In genomic region chr5:106417163-106417562, GRCh38 we compare ENCODE assay signal across 17 cellular contexts.
DNase-seq lines count a peak whose midpoint lies in the region; ATAC-seq, FAIRE-seq and TF ChIP-seq lines count a peak whose summit lies in the region.
"Had no signal": no experiment of that assay in that cellular context is flagged by ENCODE, and none has a peak within 500 bp of the region (broad histone marks: within the 10 kb centered on the region; RNA-seq: fewer than 3 reads in every experiment).

No MANE protein-coding gene starts in this region.

- H3K9ac ChIP-seq in H1 (replicated peaks in 1 of 4; ENCODE audit: extremely low read depth in 1 of 4, low read depth in 3 of 4, low read length in 3 of 4) (no peak overlapping the region), mesenchymal stem cell (ENCODE audit: low read length) (no peak overlapping the region)
- H3K9ac ChIP-seq: BLaER1 treated with 17β-estradiol and CSF1 and Interleukin-3, amounts not matched to agents 10 nM and 100 nM had no signal

- POLR2A ChIA-PET in H1 (lab: Charles Lee; ENCODE audit: partially characterized antibody), result no interaction called here
- POLR2A ChIA-PET in activated CD8-positive, alpha-beta T cell treated with anti-CD3 and anti-CD28 coated beads for 36 hours (lab: Charles Lee), result interaction anchor here (0.7 kb wide), 1 partner anchor 9 kb away, joined by 3 read pairs; no protein-coding TSS in a partner anchor

- no peak overlapping the region for H2BK20ac ChIP-seq in H1 (ENCODE audit: low read length)

- no peaks in the 10 kb centered on the region for H3K9me2 ChIP-seq in GM23338 (ENCODE audit: insufficient read depth)

- no peaks in the 10 kb centered on the region for H3K79me1 ChIP-seq in H1 (ENCODE audit: low read depth, low read length)
- no peaks in the 10 kb centered on the region for H3K79me1 ChIP-seq in mesenchymal stem cell (replicated peaks; ENCODE audit: low read length, poor library complexity, severe bottlenecking)

- no peak overlapping the region for H2AFZ ChIP-seq in GM23338
- H2AFZ ChIP-seq in H1 (ENCODE audit: low read length), result no peak overlapping the region
- no peak overlapping the region for H2AFZ ChIP-seq in mesenchymal stem cell (ENCODE audit: low read depth, low read length)

- no peak overlapping the region for H3K27ac ChIP-seq in GM23338 (ENCODE audit: low read depth)
- H3K27ac ChIP-seq in H1 (ENCODE audit: low read depth, low read length), result no peak overlapping the region
- H3K27ac ChIP-seq in mesenchymal stem cell (ENCODE audit: low read length, poor library complexity, severe bottlenecking), result no peak overlapping the region
- H3K27ac ChIP-seq: BLaER1 treated with 17β-estradiol and CSF1 and Interleukin-3, amounts not matched to agents 10 nM and 100 nM had no signal

- H3K14ac ChIP-seq in H1 (ENCODE audit: insufficient read length) (no peak overlapping the region), mesenchymal stem cell (ENCODE audit: low read length in 2 of 2) (no peak overlapping the region)

- TF ChIP-seq POLR2A in H1 (IDR thresholded peaks at IDR 0.05; ENCODE audit: control extremely low read depth in 1 of 2, low read depth in 2 of 2, low read length in 2 of 2), result no peak

- intact Hi-C loops in activated CD8-positive, alpha-beta T cell treated with anti-CD3 and anti-CD28 coated beads for 36 hours (cut with micrococcal nuclease), result no loop called here

- H2BK5ac ChIP-seq in H1 (ENCODE audit: low read depth, low read length), result no peak overlapping the region
- H2BK5ac ChIP-seq in mesenchymal stem cell (ENCODE audit: low read depth, low read length, poor library complexity, severe bottlenecking), result no peak overlapping the region

- no peaks in the 10 kb centered on the region for H3K23me2 ChIP-seq in H1 (ENCODE audit: low read depth, low read length)

- no peak overlapping the region for H3K18ac ChIP-seq in H1 (ENCODE audit: extremely low read depth, low read length)
- no peak overlapping the region for H3K18ac ChIP-seq in mesenchymal stem cell (ENCODE audit: low read depth in 1 of 2, low read length in 2 of 2)

- H4K91ac ChIP-seq in H1 (replicated peaks; ENCODE audit: insufficient read length, low read length) (no peak overlapping the region), mesenchymal stem cell (ENCODE audit: low read length) (no peak overlapping the region)

- H3K4me1 ChIP-seq in GM23338 (ENCODE audit: insufficient read depth) (no peaks in the 10 kb centered on the region), H1 (replicated peaks in 1 of 4; ENCODE audit: control insufficient read depth in 3 of 4, insufficient read depth in 4 of 4, low read length in 3 of 4) (no peaks in the 10 kb centered on the region), mesenchymal stem cell (ENCODE audit: control insufficient read depth, insufficient read depth, low read depth, low read length) (peaks cover 2% of the 10 kb centered on the region)
- H3K4me1 ChIP-seq: BLaER1 treated with 17β-estradiol and CSF1 and Interleukin-3, amounts not matched to agents 10 nM and 100 nM had no signal

- H3K23ac ChIP-seq in H1 (ENCODE audit: insufficient read length), result no peak overlapping the region
- no peak overlapping the region for H3K23ac ChIP-seq in mesenchymal stem cell (ENCODE audit: low read length in 2 of 2)

- ATAC-seq in GM23338, result peak; percentile 55; the same call in 2 of the 3 replicates
- no peak for ATAC-seq in activated CD8-positive, alpha-beta T cell treated with anti-CD3 and anti-CD28 coated beads for 36 hours
- ATAC-seq: CD8-positive, alpha-beta T cell; GM12878; HCT116 had no signal

- H4K5ac ChIP-seq in H1 (ENCODE audit: insufficient read length, low read depth, low read length), result no peak overlapping the region

- no peaks in the 10 kb centered on the region for H3K36me3 Mint-ChIP-seq in GM23338 (ENCODE audit: low read depth)
- H3K36me3 Mint-ChIP-seq in activated naive CD4-positive, alpha-beta T cell treated with anti-CD3 and anti-CD28 coated beads, Interleukin-2, amount 10 ng/mL, durations not matched to agents 7 days and 5 days, result no peaks in the 10 kb centered on the region
- H3K36me3 Mint-ChIP-seq in activated CD8-positive, alpha-beta T cell treated with anti-CD3 and anti-CD28 coated beads for 36 hours (ENCODE audit: low read depth), result no peaks in the 10 kb centered on the region
- H3K36me3 Mint-ChIP-seq: CD8-positive, alpha-beta T cell; IgD-negative memory B cell had no signal

- H3K79me2 ChIP-seq in GM23338 (replicated peaks; ENCODE audit: insufficient read depth) (no peaks in the 10 kb centered on the region), H1 (ENCODE audit: control insufficient read depth in 1 of 2, insufficient read depth in 2 of 2, low read length in 2 of 2) (no peaks in the 10 kb centered on the region)

- H4K8ac ChIP-seq in H1 (ENCODE audit: extremely low read depth, insufficient read depth, low read length) (no peak overlapping the region), mesenchymal stem cell (ENCODE audit: low read length) (no peak overlapping the region)

- no peaks in the 10 kb centered on the region for H3F3A ChIP-seq in GM23338 (replicated peaks; ENCODE audit: low read depth)

- DNase-seq in GM23338 (ENCODE audit: low spot score) (no peak), H1 (ENCODE audit: low read depth in 1 of 2, low spot score in 2 of 2) (no peak), mesenchymal stem cell (no peak)
- no peak for DNase-seq in activated naive CD4-positive, alpha-beta T cell treated with anti-CD3 and anti-CD28 coated beads, Interleukin-2, amount 10 ng/mL, durations not matched to agents 7 days and 5 days
- DNase-seq in stimulated activated CD4-positive, alpha-beta T cell treated with anti-CD3 and anti-CD28 coated beads, Interleukin-4, amount 100 ng/mL, for 1 hour, result no peak
- no peak for DNase-seq in activated CD8-positive, alpha-beta T cell treated with anti-CD3 and anti-CD28 coated beads for 36 hours
- DNase-seq: Calu3; CD8-positive, alpha-beta T cell; DMS79 treated with DMSO at 0.1 percent for 48 hours; HFFc6 had no signal

- H2AK5ac ChIP-seq in H1 (ENCODE audit: low read depth, low read length) (no peak overlapping the region), mesenchymal stem cell (ENCODE audit: low read length, severe bottlenecking) (peak overlapping the region; percentile 69)

- H3K4me3 Mint-ChIP-seq in GM23338, result no peak overlapping the region
- H3K4me3 Mint-ChIP-seq in activated naive CD4-positive, alpha-beta T cell treated with anti-CD3 and anti-CD28 coated beads, Interleukin-2, amount 10 ng/mL, durations not matched to agents 7 days and 5 days, result no peak overlapping the region
- no peak overlapping the region for H3K4me3 Mint-ChIP-seq in activated CD8-positive, alpha-beta T cell treated with anti-CD3 and anti-CD28 coated beads for 36 hours
- H3K4me3 Mint-ChIP-seq: B cell; CD8-positive, alpha-beta T cell; HFFc6; IgD-negative memory B cell had no signal

- TF ChIP-seq RAD21 in H1 (IDR thresholded peaks at IDR 0.05 in 1 of 2, conservative IDR thresholded peaks at IDR 0.05 in 1 of 2; ENCODE audit: low read depth in 2 of 2, low read length in 2 of 2), result no peak

- no peak overlapping the region for H3K27ac Mint-ChIP-seq in GM23338
- H3K27ac Mint-ChIP-seq in activated naive CD4-positive, alpha-beta T cell treated with anti-CD3 and anti-CD28 coated beads, Interleukin-2, amount 10 ng/mL, durations not matched to agents 7 days and 5 days, result no peak overlapping the region
- H3K27ac Mint-ChIP-seq in activated CD8-positive, alpha-beta T cell treated with anti-CD3 and anti-CD28 coated beads for 36 hours, result no peak overlapping the region
- H3K27ac Mint-ChIP-seq: B cell; CD8-positive, alpha-beta T cell; HFFc6; IgD-negative memory B cell had no signal

- H3K4me3 ChIP-seq in GM23338 (no peak overlapping the region), H1 (ENCODE audit: extremely low read depth in 1 of 4, insufficient read depth in 2 of 4, low read depth in 3 of 4, low read length in 4 of 4) (no peak overlapping the region), mesenchymal stem cell (ENCODE audit: insufficient read depth in 1 of 2, low read depth in 1 of 2, low read length in 2 of 2) (no peak overlapping the region)
- H3K4me3 ChIP-seq: BLaER1 treated with 17β-estradiol and CSF1 and Interleukin-3, amounts not matched to agents 10 nM and 100 nM; GM12878 had no signal

- no peak for TF ChIP-seq EP300 in H1 (IDR thresholded peaks at IDR 0.05; ENCODE audit: borderline replicate concordance in 1 of 2, low read depth in 2 of 2, low read length in 2 of 2)

- H3K27me3 Mint-ChIP-seq in GM23338 (ENCODE audit: insufficient read depth, low read depth, poor library complexity), result no peaks in the 10 kb centered on the region
- no peaks in the 10 kb centered on the region for H3K27me3 Mint-ChIP-seq in activated naive CD4-positive, alpha-beta T cell treated with anti-CD3 and anti-CD28 coated beads, Interleukin-2, amount 10 ng/mL, durations not matched to agents 7 days and 5 days
- no peaks in the 10 kb centered on the region for H3K27me3 Mint-ChIP-seq in activated CD8-positive, alpha-beta T cell treated with anti-CD3 and anti-CD28 coated beads for 36 hours
- H3K27me3 Mint-ChIP-seq: B cell, IgD-negative memory B cell had no signal

- TF ChIP-seq CTCF in GM23338 (conservative IDR thresholded peaks at IDR 0.05; ENCODE audit: low read depth in 2 of 2) (no peak), H1 (IDR thresholded peaks at IDR 0.05; ENCODE audit: control extremely low read depth in 1 of 3, insufficient read depth in 1 of 3, low read depth in 1 of 3, low read length in 3 of 3) (no peak)
- TF ChIP-seq CTCF in activated CD8-positive, alpha-beta T cell treated with anti-CD3 and anti-CD28 coated beads for 36 hours (IDR thresholded peaks at IDR 0.05), result no peak

- no peak for FAIRE-seq in H1 (lab: Jason Lieb, UNC)
- FAIRE-seq: GM12878, H54, HTR-8/SVneo had no signal

- H3K36me3 ChIP-seq in GM23338 (ENCODE audit: insufficient read depth) (no peaks in the 10 kb centered on the region), H1 (ENCODE audit: control insufficient read depth in 2 of 4, insufficient read depth in 4 of 4, low read length in 3 of 4) (no peaks in the 10 kb centered on the region), mesenchymal stem cell (ENCODE audit: control insufficient read depth in 1 of 2, insufficient read depth in 2 of 2, low read depth in 1 of 2, low read length in 2 of 2) (no peaks in the 10 kb centered on the region)
- H3K36me3 ChIP-seq: BLaER1 treated with 17β-estradiol and CSF1 and Interleukin-3, amounts not matched to agents 10 nM and 100 nM had no signal

- no peak overlapping the region for H3K4me2 ChIP-seq in GM23338
- no peak overlapping the region for H3K4me2 ChIP-seq in H1 (ENCODE audit: insufficient read depth in 1 of 2, low read depth in 2 of 2, low read length in 2 of 2)
- no peak overlapping the region for H3K4me2 ChIP-seq in mesenchymal stem cell (ENCODE audit: low read length, poor library complexity, severe bottlenecking)
- H3K4me2 ChIP-seq: BLaER1 treated with 17β-estradiol and CSF1 and Interleukin-3, amounts not matched to agents 10 nM and 100 nM had no signal

- no peak overlapping the region for H3K4ac ChIP-seq in H1 (replicated peaks; ENCODE audit: insufficient read length, low read depth, low read length)
- H3K4ac ChIP-seq in mesenchymal stem cell (ENCODE audit: low read depth in 1 of 2, low read length in 2 of 2), result no peak overlapping the region

- no peaks in the 10 kb centered on the region for H3K9me3 ChIP-seq in H1 (ENCODE audit: insufficient read depth in 2 of 2, low read depth in 1 of 2, low read length in 1 of 2)
- no peaks in the 10 kb centered on the region for H3K9me3 ChIP-seq in mesenchymal stem cell (ENCODE audit: control insufficient read depth, low read length)
- H3K9me3 ChIP-seq: BLaER1 treated with 17β-estradiol and CSF1 and Interleukin-3, amounts not matched to agents 10 nM and 100 nM had no signal

- H2BK12ac ChIP-seq in H1 (ENCODE audit: low read depth, low read length), result peak overlapping the region; percentile 1; the same call in 1 of the 2 replicates
- H2BK12ac ChIP-seq in mesenchymal stem cell (ENCODE audit: low read length in 2 of 2), result no peak overlapping the region

- H2BK120ac ChIP-seq in H1 (replicated peaks; ENCODE audit: low read depth, low read length), result no peak overlapping the region
- no peak overlapping the region for H2BK120ac ChIP-seq in mesenchymal stem cell (ENCODE audit: low read depth, low read length)

- H3K27me3 ChIP-seq in GM23338 (ENCODE audit: insufficient read depth) (no peaks in the 10 kb centered on the region), H1 (replicated peaks in 1 of 4; ENCODE audit: control insufficient read depth in 3 of 4, extremely low read depth in 1 of 4, insufficient read depth in 3 of 4, low read length in 3 of 4) (no peaks in the 10 kb centered on the region), mesenchymal stem cell (ENCODE audit: control insufficient read depth in 1 of 2, insufficient read depth in 1 of 2, low read length in 2 of 2) (no peaks in the 10 kb centered on the region)
- H3K27me3 ChIP-seq: BLaER1 treated with 17β-estradiol and CSF1 and Interleukin-3, amounts not matched to agents 10 nM and 100 nM had no signal

- H3K9me3 Mint-ChIP-seq in GM23338, result no peaks in the 10 kb centered on the region
- peaks cover 4% of the 10 kb centered on the region for H3K9me3 Mint-ChIP-seq in activated naive CD4-positive, alpha-beta T cell treated with anti-CD3 and anti-CD28 coated beads, Interleukin-2, amount 10 ng/mL, durations not matched to agents 7 days and 5 days
- peaks cover 6% of the 10 kb centered on the region for H3K9me3 Mint-ChIP-seq in activated CD8-positive, alpha-beta T cell treated with anti-CD3 and anti-CD28 coated beads for 36 hours

- WGBS in H1 (ENCODE audit: extremely low coverage in 1 of 2, insufficient coverage in 1 of 2, insufficient read length in 1 of 2, insufficient replicate concordance in 2 of 2, low coverage in 1 of 2, low lambda C conversion rate in 2 of 2, missing lambda C conversion rate in 1 of 2), 2 experiments, result 98% methylated on average over 8 of the region's 22 CpGs; no CpG with 5 or more reads in 1 of the 2 experiments
- over 99% methylated on average over 10 of the region's 22 CpGs for WGBS in mesenchymal stem cell

- no peaks in the 10 kb centered on the region for H3K4me1 Mint-ChIP-seq in GM23338
- H3K4me1 Mint-ChIP-seq in activated naive CD4-positive, alpha-beta T cell treated with anti-CD3 and anti-CD28 coated beads, Interleukin-2, amount 10 ng/mL, durations not matched to agents 7 days and 5 days, result no peaks in the 10 kb centered on the region
- H3K4me1 Mint-ChIP-seq in activated CD8-positive, alpha-beta T cell treated with anti-CD3 and anti-CD28 coated beads for 36 hours (ENCODE audit: low read depth), result no peaks in the 10 kb centered on the region
- H3K4me1 Mint-ChIP-seq: B cell, IgD-negative memory B cell had no signal

- H2BK15ac ChIP-seq in H1 (ENCODE audit: low read length) (no peak overlapping the region), mesenchymal stem cell (ENCODE audit: low read depth, poor library complexity, severe bottlenecking) (no peak overlapping the region)

- CTCF ChIA-PET in H1 (lab: Charles Lee; ENCODE audit: partially characterized antibody), result interaction anchor here (2.0 kb wide), 1 partner anchor 38 kb away, joined by 7 read pairs; no protein-coding TSS in a partner anchor
- CTCF ChIA-PET in activated naive CD4-positive, alpha-beta T cell treated with anti-CD3 and anti-CD28 coated beads, Interleukin-2, amount 10 ng/mL, durations not matched to agents 7 days and 5 days (lab: Charles Lee), result no interaction called here
- CTCF ChIA-PET in activated CD8-positive, alpha-beta T cell treated with anti-CD3 and anti-CD28 coated beads for 36 hours (lab: Charles Lee), result no interaction called here

- no peak overlapping the region for H3K56ac ChIP-seq in H1 (replicated peaks; ENCODE audit: insufficient read length, low read depth, low read length)

- H4K20me1 ChIP-seq in GM23338 (replicated peaks; ENCODE audit: insufficient read depth), result no peaks in the 10 kb centered on the region
- no peaks in the 10 kb centered on the region for H4K20me1 ChIP-seq in H1 (replicated peaks in 1 of 2; ENCODE audit: control insufficient read depth in 1 of 2, insufficient read depth in 2 of 2, low read length in 2 of 2)
- H4K20me1 ChIP-seq: BLaER1 treated with 17β-estradiol and CSF1 and Interleukin-3, amounts not matched to agents 10 nM and 100 nM had no signal
